In genomic region chr2:42765686-42766085, GRCh38 we compare ENCODE assay signal across 18 cellular contexts. TPM values are rescaled to one million over a fixed set of nuclear protein-coding genes. Genes with fewer than 3 reads are reported as not detected.
"Had no signal": no experiment of that assay in that cellular context is flagged by ENCODE, and none has a peak within 500 bp of the region (broad histone marks: within the 10 kb centered on the region; RNA-seq: fewer than 3 reads in every experiment).

No MANE protein-coding gene starts in this region.

- H3K9me3 Mint-ChIP-seq: endodermal cell, nephron progenitor cell, type B pancreatic cell had no signal

- H3K27ac Mint-ChIP-seq: endodermal cell, nephron progenitor cell, type B pancreatic cell had no signal

- H3K4me1 ChIP-seq: colonic mucosa, thyroid gland, uterus had no signal

- H3K4me2 ChIP-seq: hepatocyte had no signal

- H3K36me3 ChIP-seq: colonic mucosa, ovary, thyroid gland, uterus had no signal

- H3K4me3 Mint-ChIP-seq: endodermal cell; naive thymus-derived CD4-positive, alpha-beta T cell; nephron progenitor cell; type B pancreatic cell had no signal

- H2AFZ ChIP-seq: hepatocyte had no signal

- H3K9me3 ChIP-seq: colonic mucosa, ovary, thyroid gland, uterus had no signal

- H3K36me3 Mint-ChIP-seq: type B pancreatic cell had no signal

- H3K27ac ChIP-seq: colonic mucosa, hepatocyte, ovary, thyroid gland, uterus had no signal

- H3K79me2 ChIP-seq: hepatocyte had no signal

- H3K4me3 ChIP-seq: colonic mucosa, hepatocyte, ovary, thyroid gland, uterus had no signal

- DNase-seq: colonic mucosa; dermis blood vessel endothelial cell; endodermal cell; foreskin melanocyte; kidney glomerular epithelial cell; mammary epithelial cell; naive thymus-derived CD4-positive, alpha-beta T cell; nephron progenitor cell; ovary; right cardiac atrium; small intestine; stimulated activated CD4-positive, alpha-beta T cell treated with anti-CD3 and anti-CD28 coated beads, Interleukin-12 subunit alpha, Interleukin-12 subunit beta, amount 100 ng/mL, for 4 hours; stimulated activated naive CD4-positive, alpha-beta T cell treated with Interleukin-2 at 50 U/mL for 16 hours; thyroid gland; uterus had no signal

- H3K27me3 ChIP-seq: colonic mucosa, hepatocyte, ovary, thyroid gland, uterus had no signal

- FAIRE-seq: islet of Langerhans, small intestine had no signal

- H3K27me3 Mint-ChIP-seq: naive thymus-derived CD4-positive, alpha-beta T cell; type B pancreatic cell had no signal

- ATAC-seq: naive thymus-derived CD4-positive, alpha-beta T cell; right cardiac atrium had no signal

RNA-seq across cellular contexts. Expression of gene OXER1, which starts 1.8 kb away (rescaled TPM):
- total RNA-seq: dermis blood vessel endothelial cell had no signal

RNA-seq across cellular contexts. Expression of gene HAAO, which starts 26.7 kb away (rescaled TPM):
- total RNA-seq: dermis blood vessel endothelial cell had no signal
